8 cellular contexts compared by ENCODE assay signal in the genomic region with DNA sequence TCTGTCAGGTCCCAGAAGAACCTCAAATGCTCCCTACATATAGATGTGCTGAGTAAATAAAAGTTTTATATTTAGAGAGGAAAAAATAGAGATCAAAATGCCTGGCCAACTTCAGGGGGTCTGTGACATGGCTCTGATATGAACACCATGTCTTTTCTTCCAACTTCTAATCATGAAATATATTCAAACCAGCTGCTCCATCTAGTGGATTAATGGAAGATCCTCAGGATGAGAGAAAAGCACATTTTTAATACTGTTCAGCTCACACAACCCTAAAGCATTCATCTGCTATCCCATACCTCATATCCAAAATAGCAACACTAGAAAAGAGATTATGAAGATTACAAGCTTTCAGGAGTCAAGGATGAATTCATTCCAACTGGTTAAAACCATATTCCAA. TPM values are rescaled to one million over a fixed set of nuclear protein-coding genes. Genes with fewer than 3 reads are reported as not detected.
DNase-seq lines count a peak whose midpoint lies in the region; ATAC-seq and TF ChIP-seq lines count a peak whose summit lies in the region.

No MANE protein-coding gene starts in this region.

- ATAC-seq in activated naive CD8-positive, alpha-beta T cell treated with anti-CD3 and anti-CD28 coated beads, Interleukin-2, amount 10 ng/mL, durations not matched to agents 7 days and 5 days (ENCODE audit: low read depth): peak; percentile 23
- ATAC-seq in left ventricle myocardium superior (peak; percentile 77), GM19455 (IDR thresholded peaks at IDR 0.05; ENCODE audit: unreplicated experiment) (no peak), HG02623 (IDR thresholded peaks at IDR 0.05; ENCODE audit: unreplicated experiment) (no peak)

- H3K27me3 Mint-ChIP-seq in activated naive CD8-positive, alpha-beta T cell treated with anti-CD3 and anti-CD28 coated beads, Interleukin-2, amount 10 ng/mL, durations not matched to agents 7 days and 5 days: no peaks in the 10 kb centered on the region

- H3K36me3 Mint-ChIP-seq in activated naive CD8-positive, alpha-beta T cell treated with anti-CD3 and anti-CD28 coated beads, Interleukin-2, amount 10 ng/mL, durations not matched to agents 7 days and 5 days: peaks cover 29% of the 10 kb centered on the region

- no peak overlapping the region for H3K4me3 Mint-ChIP-seq in activated naive CD8-positive, alpha-beta T cell treated with anti-CD3 and anti-CD28 coated beads, Interleukin-2, amount 10 ng/mL, durations not matched to agents 7 days and 5 days

- peak; percentile 72 for DNase-seq in ELR (ENCODE audit: low read depth)
- DNase-seq in MV-4-11 (lab: John Stamatoyannopoulos, UW): peak; percentile 2
- no peak for DNase-seq in activated naive CD8-positive, alpha-beta T cell treated with anti-CD3 and anti-CD28 coated beads, Interleukin-2, amount 10 ng/mL, durations not matched to agents 7 days and 5 days
- DNase-seq in left ventricle myocardium superior: no peak
- no peak for DNase-seq in testis
- DNase-seq in H4 (ENCODE audit: low spot score): no peak

- H3K27ac ChIP-seq in testis: no peak overlapping the region

- POLR2A ChIA-PET in activated naive CD8-positive, alpha-beta T cell treated with anti-CD3 and anti-CD28 coated beads, Interleukin-2, amount 10 ng/mL, durations not matched to agents 7 days and 5 days (lab: Charles Lee): no interaction called here

- no peak for TF ChIP-seq POLR2A in testis (IDR thresholded peaks at IDR 0.05)

- H3K9me3 Mint-ChIP-seq in activated naive CD8-positive, alpha-beta T cell treated with anti-CD3 and anti-CD28 coated beads, Interleukin-2, amount 10 ng/mL, durations not matched to agents 7 days and 5 days: peaks cover 2% of the 10 kb centered on the region

- peaks cover 3% of the 10 kb centered on the region for H3K4me1 Mint-ChIP-seq in activated naive CD8-positive, alpha-beta T cell treated with anti-CD3 and anti-CD28 coated beads, Interleukin-2, amount 10 ng/mL, durations not matched to agents 7 days and 5 days

- no peaks in the 10 kb centered on the region for H3K4me1 ChIP-seq in testis

- H3K4me3 ChIP-seq in testis: no peak overlapping the region

- no peaks in the 10 kb centered on the region for H3K36me3 ChIP-seq in testis (ENCODE audit: low read depth, missing control alignments)

- H3K9me3 ChIP-seq in testis: no peaks in the 10 kb centered on the region

- intact Hi-C loops in left ventricle myocardium superior (cut with micrococcal nuclease) (loop anchor here (5.0 kb wide), 1 partner anchor 192 kb away; no protein-coding TSS in a partner anchor), testis (cut with DNase I; ENCODE audit: low total_unique reads) (no loop called here)

- H3K27me3 ChIP-seq in testis: no peaks in the 10 kb centered on the region

- H3K27ac Mint-ChIP-seq in activated naive CD8-positive, alpha-beta T cell treated with anti-CD3 and anti-CD28 coated beads, Interleukin-2, amount 10 ng/mL, durations not matched to agents 7 days and 5 days: no peak overlapping the region

- peak; percentile 31 to 45 (median 39) for TF ChIP-seq CTCF in testis (IDR thresholded peaks at IDR 0.05)

RNA-seq across cellular contexts. Expression of a gene that starts 56.0 kb away (rescaled TPM):
- 100 to 1,000 TPM; 102 to 107 TPM for total RNA-seq in activated naive CD8-positive, alpha-beta T cell treated with anti-CD3 and anti-CD28 coated beads, Interleukin-2, amount 10 ng/mL, durations not matched to agents 7 days and 5 days
- 39.6 TPM for total RNA-seq in left ventricle myocardium superior
- total RNA-seq in testis: 10 to 100 TPM; 63.4 to 74.9 TPM
- 48.0 TPM for polyA plus RNA-seq in testis (ENCODE audit: insufficient read depth, low read depth, low replicate concordance)
- total RNA-seq in H4 (2014; rRNA removed; shearing (Covaris generic)): 2.3 and 22.8 TPM in 2 replicates

Comparison
In these comparisons a context has a peak if more than half of its experiments do, and no peak if none do; other contexts are left out.
1. DNase-seq: peak in ELR (single experiment) and MV-4-11 (single experiment); none in activated naive CD8-positive, alpha-beta T cell treated with anti-CD3 and anti-CD28 coated beads, Interleukin-2, amount 10 ng/mL, durations not matched to agents 7 days and 5 days (single experiment), left ventricle myocardium superior (single experiment), testis (single experiment) and H4 (single experiment).
2. ATAC-seq: peak in activated naive CD8-positive, alpha-beta T cell treated with anti-CD3 and anti-CD28 coated beads, Interleukin-2, amount 10 ng/mL, durations not matched to agents 7 days and 5 days (single experiment) and left ventricle myocardium superior (single experiment); none in GM19455 (single experiment) and HG02623 (single experiment).